ENCODE assay signal across 27 cellular contexts in the genomic region with DNA sequence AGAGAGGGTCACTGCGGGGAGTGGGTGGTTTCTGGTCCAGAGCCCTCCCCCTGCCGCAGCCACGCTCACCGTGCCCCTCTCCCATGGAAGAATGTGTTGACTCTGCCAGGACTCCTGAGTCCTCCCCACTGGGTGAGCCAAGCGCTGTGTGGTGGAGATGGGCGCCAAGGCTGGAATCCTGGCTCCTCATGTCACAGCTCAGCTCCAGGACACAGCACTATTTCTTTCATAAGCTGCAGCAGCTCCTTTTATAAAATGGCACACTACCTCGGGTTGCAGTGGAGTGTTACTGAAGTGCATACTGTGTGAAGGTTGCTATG.
"Had no signal": no experiment of that assay in that cellular context is flagged by ENCODE, and none has a peak within 500 bp of the region (broad histone marks: within the 10 kb centered on the region; RNA-seq: fewer than 3 reads in every experiment).

No MANE protein-coding gene starts in this region.

- H3K4me1 ChIP-seq: adrenal gland, body of pancreas, esophagus muscularis mucosa, gastroesophageal sphincter had no signal

- H3K4me3 ChIP-seq: adrenal gland, body of pancreas, esophagus muscularis mucosa, gastroesophageal sphincter had no signal

- DNase-seq: activated CD4-positive, alpha-beta memory T cell treated with anti-CD3 and anti-CD28 coated beads for 36 hours; activated CD4-positive, alpha-beta T cell treated with anti-CD3 and anti-CD28 coated beads for 36 hours; activated CD4-positive, alpha-beta T cell treated with anti-CD3 and anti-CD28 coated beads, Interleukin-2, amount 10 ng/mL, durations not matched to agents 24 days and 14 days; activated CD4-positive, CD25-positive, alpha-beta regulatory T cell; activated CD4-positive, CD25-positive, alpha-beta regulatory T cell treated with anti-CD3 and anti-CD28 coated beads, Interleukin-2, amount 50 U/mL, for 72 hours; activated CD8-positive, alpha-beta memory T cell treated with anti-CD3 and anti-CD28 coated beads, Interleukin-2, amount 10 ng/mL, durations not matched to agents 7 days and 5 days; activated CD8-positive, alpha-beta memory T cell treated with anti-CD3 and anti-CD28 coated beads, Interleukin-2, amount 50 U/mL, for 4 hours; activated CD8-positive, alpha-beta T cell treated with anti-CD3 and anti-CD28 coated beads, Interleukin-2, amount 10 ng/mL, durations not matched to agents 7 days and 5 days; activated effector memory CD4-positive, alpha-beta T cell treated with anti-CD3 and anti-CD28 coated beads, Interleukin-2, amount 50 U/mL, for 16 hours; activated naive CD4-positive, alpha-beta T cell treated with anti-CD3 and anti-CD28 coated beads for 36 hours; activated naive CD8-positive, alpha-beta T cell treated with anti-CD3 and anti-CD28 coated beads for 36 hours; activated naive CD8-positive, alpha-beta T cell treated with anti-CD3 and anti-CD28 coated beads, Interleukin-2, amount 50 U/mL, for 24 hours; activated T-cell treated with anti-CD3 and anti-CD28 coated beads, Interleukin-2, amount 50 U/mL, for 48 hours; adrenal gland; amygdala; body of pancreas; caudate nucleus; cortex of kidney; dermis blood vessel endothelial cell; effector CD4-positive, alpha-beta T cell; effector memory CD8-positive, alpha-beta T cell; erythroblast; T-helper 1 cell; T-helper 17 cell had no signal

- H3K27me3 ChIP-seq: adrenal gland, body of pancreas, gastroesophageal sphincter had no signal

- H3K9me3 ChIP-seq: adrenal gland, body of pancreas, esophagus muscularis mucosa, gastroesophageal sphincter had no signal

- H3K27ac ChIP-seq: adrenal gland, body of pancreas, esophagus muscularis mucosa, foreskin keratinocyte, gastroesophageal sphincter had no signal

- H3K36me3 ChIP-seq: adrenal gland had no signal

- ATAC-seq: activated CD4-positive, alpha-beta T cell treated with anti-CD3 and anti-CD28 coated beads for 36 hours; activated CD8-positive, alpha-beta memory T cell treated with anti-CD3 and anti-CD28 coated beads, Interleukin-2, amount 10 ng/mL, durations not matched to agents 7 days and 5 days; activated CD8-positive, alpha-beta T cell treated with anti-CD3 and anti-CD28 coated beads, Interleukin-2, amount 10 ng/mL, durations not matched to agents 7 days and 5 days; activated naive CD8-positive, alpha-beta T cell treated with anti-CD3 and anti-CD28 coated beads, Interleukin-2, amount 50 U/mL, for 24 hours; body of pancreas; effector memory CD8-positive, alpha-beta T cell; gastroesophageal sphincter; T-helper 17 cell had no signal
